ENCODE assay signal across 1 cellular context in the genomic region with DNA sequence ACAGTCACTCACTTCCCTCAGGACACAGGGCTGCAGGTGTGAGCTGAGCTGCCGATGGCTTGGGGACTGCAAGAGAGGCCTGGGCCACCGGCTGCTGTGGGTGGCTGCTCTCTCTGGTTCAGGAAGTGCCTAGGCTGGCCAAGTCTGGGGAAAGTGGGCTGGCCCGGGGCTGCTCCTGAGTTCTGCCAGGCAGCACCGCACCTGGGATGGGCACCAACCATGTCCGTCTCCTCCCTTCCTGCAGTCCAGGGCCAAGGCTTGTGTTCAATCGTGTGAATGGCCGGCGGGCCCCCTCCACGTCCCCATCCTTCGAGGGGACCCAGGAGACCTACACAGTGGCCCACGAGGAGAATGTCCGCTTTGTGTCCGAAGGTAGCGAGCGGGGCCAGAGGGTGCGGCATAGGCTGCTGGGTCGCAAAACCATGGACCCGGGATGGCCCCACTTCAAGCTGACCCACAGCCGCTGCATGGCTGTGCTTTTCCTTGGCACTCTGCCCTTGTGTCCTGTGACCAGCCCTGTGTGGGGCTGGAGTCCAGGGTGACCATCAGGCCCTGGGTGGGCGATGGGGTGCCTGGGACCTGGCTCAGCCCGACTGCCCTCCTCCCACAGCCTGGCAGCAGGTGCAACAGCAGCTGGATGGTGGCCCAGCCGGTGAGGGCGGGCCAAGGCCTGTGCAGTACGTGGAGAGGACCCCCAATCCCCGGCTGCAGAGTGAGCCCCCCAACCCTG.
A peak's percentile ranks its signal among the peaks of the same experiment; 100 is the strongest.
TF ChIP-seq lines count a peak whose summit lies in the region.

No MANE protein-coding gene starts in this region.

TF ChIP-seq in K562, 482 proteins besides CTCF, POLR2A, EP300 and RAD21:
- TF ChIP-seq, protein P1, sequence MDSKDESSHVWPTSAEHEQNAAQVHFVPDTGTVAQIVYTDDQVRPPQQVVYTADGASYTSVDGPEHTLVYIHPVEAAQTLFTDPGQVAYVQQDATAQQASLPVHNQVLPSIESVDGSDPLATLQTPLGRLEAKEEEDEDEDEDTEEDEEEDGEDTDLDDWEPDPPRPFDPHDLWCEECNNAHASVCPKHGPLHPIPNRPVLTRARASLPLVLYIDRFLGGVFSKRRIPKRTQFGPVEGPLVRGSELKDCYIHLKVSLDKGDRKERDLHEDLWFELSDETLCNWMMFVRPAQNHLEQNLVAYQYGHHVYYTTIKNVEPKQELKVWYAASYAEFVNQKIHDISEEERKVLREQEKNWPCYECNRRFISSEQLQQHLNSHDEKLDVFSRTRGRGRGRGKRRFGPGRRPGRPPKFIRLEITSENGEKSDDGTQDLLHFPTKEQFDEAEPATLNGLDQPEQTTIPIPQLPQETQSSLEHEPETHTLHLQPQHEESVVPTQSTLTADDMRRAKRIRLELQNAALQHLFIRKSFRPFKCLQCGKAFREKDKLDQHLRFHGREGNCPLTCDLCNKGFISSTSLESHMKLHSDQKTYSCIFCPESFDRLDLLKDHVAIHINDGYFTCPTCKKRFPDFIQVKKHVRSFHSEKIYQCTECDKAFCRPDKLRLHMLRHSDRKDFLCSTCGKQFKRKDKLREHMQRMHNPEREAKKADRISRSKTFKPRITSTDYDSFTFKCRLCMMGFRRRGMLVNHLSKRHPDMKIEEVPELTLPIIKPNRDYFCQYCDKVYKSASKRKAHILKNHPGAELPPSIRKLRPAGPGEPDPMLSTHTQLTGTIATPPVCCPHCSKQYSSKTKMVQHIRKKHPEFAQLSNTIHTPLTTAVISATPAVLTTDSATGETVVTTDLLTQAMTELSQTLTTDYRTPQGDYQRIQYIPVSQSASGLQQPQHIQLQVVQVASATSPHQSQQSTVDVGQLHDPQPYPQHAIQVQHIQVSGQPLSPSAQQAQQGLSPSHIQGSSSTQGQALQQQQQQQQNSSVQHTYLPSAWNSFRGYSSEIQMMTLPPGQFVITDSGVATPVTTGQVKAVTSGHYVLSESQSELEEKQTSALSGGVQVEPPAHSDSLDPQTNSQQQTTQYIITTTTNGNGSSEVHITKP (IDR thresholded peaks at IDR 0.05; ENCODE audit: partially characterized antibody) = no peak
- TF ChIP-seq PML (IDR thresholded peaks at IDR 0.05; ENCODE audit: low read length) (0 out of 2 replicates have a peak, but pooled peaks have one; percentile 31), RBFOX2 (IDR thresholded peaks at IDR 0.05; ENCODE audit: low read depth, low read length) (0 out of 2 replicates have a peak, but pooled peaks have one; percentile 27)
